Comparison of ENCODE assay signal across 8 cellular contexts in the genomic region with DNA sequence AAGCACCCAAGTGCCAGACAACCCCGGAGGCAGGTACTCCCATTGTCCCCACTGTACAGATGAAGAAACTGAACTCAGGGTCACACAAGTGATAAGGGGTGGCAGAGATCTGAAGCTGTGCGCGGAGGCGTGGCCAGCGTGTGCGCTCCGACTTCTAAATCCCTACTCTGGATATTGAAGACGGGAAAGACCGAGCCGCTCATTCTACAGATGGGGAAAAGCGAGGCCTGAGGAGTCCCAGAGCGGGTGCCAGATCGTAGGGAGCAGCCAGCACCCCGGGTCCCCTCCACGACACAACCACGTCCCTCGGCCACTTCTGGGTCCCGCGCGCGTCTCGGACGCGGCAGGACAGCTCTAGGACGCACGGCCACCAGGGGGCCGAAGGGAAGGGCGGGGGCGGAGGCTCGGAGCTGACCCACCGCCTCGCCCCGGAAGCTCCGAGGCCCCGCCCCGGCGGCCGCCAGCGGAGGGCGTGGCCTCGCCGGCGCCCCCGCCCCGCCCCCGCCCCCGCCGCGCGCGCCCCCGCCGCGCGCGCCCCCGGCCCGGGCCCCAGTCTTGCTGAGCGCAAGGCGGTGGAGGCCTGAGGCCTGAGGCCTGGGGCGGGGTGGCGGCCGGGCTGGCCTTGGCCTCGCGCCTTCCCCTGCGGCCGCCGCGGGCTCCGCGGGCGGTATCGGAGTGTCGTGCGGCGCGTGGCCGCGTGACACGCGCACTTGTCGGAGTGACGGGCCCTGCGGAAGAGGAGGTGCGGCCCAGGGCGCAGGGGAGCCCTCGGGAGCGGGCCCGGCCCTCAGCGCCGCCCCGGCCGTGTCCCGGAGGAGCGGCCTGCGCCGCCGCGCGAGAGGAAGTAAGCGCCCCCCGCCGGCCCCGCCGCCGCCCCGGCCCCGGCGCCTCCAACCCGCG. TPM values are rescaled to one million over a fixed set of nuclear protein-coding genes. Genes with fewer than 3 reads are reported as not detected.
DNase-seq lines count a peak whose midpoint lies in the region; ATAC-seq and TF ChIP-seq lines count a peak whose summit lies in the region.

A gene with protein sequence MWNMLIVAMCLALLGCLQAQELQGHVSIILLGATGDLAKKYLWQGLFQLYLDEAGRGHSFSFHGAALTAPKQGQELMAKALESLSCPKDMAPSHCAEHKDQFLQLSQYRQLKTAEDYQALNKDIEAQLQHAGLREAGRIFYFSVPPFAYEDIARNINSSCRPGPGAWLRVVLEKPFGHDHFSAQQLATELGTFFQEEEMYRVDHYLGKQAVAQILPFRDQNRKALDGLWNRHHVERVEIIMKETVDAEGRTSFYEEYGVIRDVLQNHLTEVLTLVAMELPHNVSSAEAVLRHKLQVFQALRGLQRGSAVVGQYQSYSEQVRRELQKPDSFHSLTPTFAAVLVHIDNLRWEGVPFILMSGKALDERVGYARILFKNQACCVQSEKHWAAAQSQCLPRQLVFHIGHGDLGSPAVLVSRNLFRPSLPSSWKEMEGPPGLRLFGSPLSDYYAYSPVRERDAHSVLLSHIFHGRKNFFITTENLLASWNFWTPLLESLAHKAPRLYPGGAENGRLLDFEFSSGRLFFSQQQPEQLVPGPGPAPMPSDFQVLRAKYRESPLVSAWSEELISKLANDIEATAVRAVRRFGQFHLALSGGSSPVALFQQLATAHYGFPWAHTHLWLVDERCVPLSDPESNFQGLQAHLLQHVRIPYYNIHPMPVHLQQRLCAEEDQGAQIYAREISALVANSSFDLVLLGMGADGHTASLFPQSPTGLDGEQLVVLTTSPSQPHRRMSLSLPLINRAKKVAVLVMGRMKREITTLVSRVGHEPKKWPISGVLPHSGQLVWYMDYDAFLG (plus strand): TSS at position 552 of the 900 bp plus-strand sequence. CDS start 10,161 bp downstream, outside the sequence.

- peak within 1 kb of the TSS; percentile 89 for H3K27ac Mint-ChIP-seq in neural crest cell (ENCODE audit: unreplicated experiment)

- H3K27ac ChIP-seq in RWPE1 (peak within 1 kb of the TSS; percentile 90), stomach smooth muscle (ENCODE audit: low read length) (peak within 1 kb of the TSS; percentile 75)

- peak; percentile 71 for ATAC-seq in GM19455 (IDR thresholded peaks at IDR 0.05; ENCODE audit: unreplicated experiment)

- H3K27me3 Mint-ChIP-seq in neural crest cell (ENCODE audit: low read depth): peaks cover 7% of the 10 kb centered on the region

- DNase-seq in DMS114 treated with DMSO at 0.1 percent for 48 hours (lab: John Stamatoyannopoulos, UW; ENCODE audit: unreplicated experiment) (peak; percentile 59), HPDE6-E6E7 (ENCODE audit: extremely low spot score) (peak; percentile 91), RWPE1 (ENCODE audit: low spot score) (peak; percentile 96), fibroblast of the conjunctiva (ENCODE audit: low read depth) (peak; percentile 59), neural crest cell (ENCODE audit: low read depth, low spot score) (peak; percentile 84)
- peak; percentile 70 for DNase-seq in activated effector memory CD4-positive, alpha-beta T cell treated with Interleukin-2 at 50 U/mL for 16 hours

- H3K4me3 Mint-ChIP-seq in neural crest cell: peak within 1 kb of the TSS; percentile 92

- no peaks in the 10 kb centered on the region for H3K36me3 Mint-ChIP-seq in neural crest cell (ENCODE audit: low read depth)

- no peaks in the 10 kb centered on the region for H3K36me3 ChIP-seq in stomach smooth muscle (ENCODE audit: control insufficient read depth in 2 of 2, insufficient read depth in 2 of 2, low read length in 2 of 2)

- no peaks in the 10 kb centered on the region for H3K27me3 ChIP-seq in stomach smooth muscle (ENCODE audit: control insufficient read depth in 1 of 2, insufficient read depth in 2 of 2, low read length in 2 of 2)

- peaks cover 24% of the 10 kb centered on the region for H3K4me1 Mint-ChIP-seq in neural crest cell

- TF ChIP-seq CTCF in RWPE1 (conservative IDR thresholded peaks at IDR 0.05; ENCODE audit: low read depth): peak; percentile 66
- TF ChIP-seq CTCF in neural crest cell (conservative IDR thresholded peaks at IDR 0.05): peak; percentile 79

- POLR2A ChIA-PET in RWPE1 (lab: Yijun Ruan, JAX; ENCODE audit: low non-redundant PET): interaction anchor here (0.7 kb wide), 1 partner anchor 204 kb away, joined by 4 read pairs; no protein-coding TSS in a partner anchor

- peak within 1 kb of the TSS; percentile 81 to 91 for H3K4me3 ChIP-seq in stomach smooth muscle (ENCODE audit: low read length in 2 of 2)

- H3K9ac ChIP-seq in stomach smooth muscle (ENCODE audit: low read length in 2 of 2): peak within 1 kb of the TSS; percentile 94 to 98

- peaks cover 39% of the 10 kb centered on the region for H3K4me1 ChIP-seq in stomach smooth muscle (ENCODE audit: control insufficient read depth, insufficient read depth, low read length)

- H3K9me3 ChIP-seq in stomach smooth muscle (ENCODE audit: control insufficient read depth in 2 of 2, low read length in 2 of 2): no peaks in the 10 kb centered on the region

- CTCF ChIA-PET in RWPE1 (lab: Yijun Ruan, JAX): interaction anchor here (0.5 to 1.5 kb wide), 9 partner anchors 32 to 256 kb away, joined by 3 to 6 read pairs (median 4); no protein-coding TSS in a partner anchor

- H3K9me3 Mint-ChIP-seq in neural crest cell: no peaks in the 10 kb centered on the region

RNA-seq across cellular contexts. Expression of the gene that starts here (rescaled TPM):
- 23.4 and 23.9 TPM in 2 replicates for total RNA-seq in neural crest cell

Comparison
In these comparisons a context has a peak if more than half of its experiments do, and no peak if none do; other contexts are left out.
1. Peak in every context shown above with its lines: DNase-seq, ATAC-seq, H3K4me3 ChIP-seq and H3K27ac ChIP-seq.